ENCODE assay signal across 12 cellular contexts in genomic region chr15:82950746-82951370, GRCh38. TPM values are rescaled to one million over a fixed set of nuclear protein-coding genes. Genes with fewer than 3 reads are reported as not detected.
DNase-seq lines count a peak whose midpoint lies in the region; ATAC-seq and TF ChIP-seq lines count a peak whose summit lies in the region.
"Had no signal": no experiment of that assay in that cellular context is flagged by ENCODE, and none has a peak within 500 bp of the region (broad histone marks: within the 10 kb centered on the region; RNA-seq: fewer than 3 reads in every experiment).

No MANE protein-coding gene starts in this region.

- no peak overlapping the region for H2AFZ ChIP-seq in MM.1S (ENCODE audit: low read length)

- no peaks in the 10 kb centered on the region for H4K20me1 ChIP-seq in MM.1S (ENCODE audit: insufficient read depth, low read length)

- H3K27ac ChIP-seq in MM.1S (ENCODE audit: low read length) (peak overlapping the region; percentile 35; the same call in 1 of the 2 replicates), liver (ENCODE audit: low read depth in 1 of 2, low read length in 2 of 2) (peak overlapping the region; percentile 31 to 79)

- no peaks in the 10 kb centered on the region for H3K79me2 ChIP-seq in MM.1S (ENCODE audit: low read length)

- H3K9ac ChIP-seq in MM.1S (ENCODE audit: low read length) (no peak overlapping the region; the same call in 1 of the 2 replicates), liver (ENCODE audit: low read depth in 1 of 2, low read length in 2 of 2) (peak overlapping the region; percentile 61 to 72)

- no peaks in the 10 kb centered on the region for H3K36me3 ChIP-seq in MM.1S (replicated peaks; ENCODE audit: insufficient read depth, low read length)
- H3K36me3 ChIP-seq in liver (ENCODE audit: control insufficient read depth in 4 of 4, insufficient read depth in 3 of 4, low read depth in 1 of 4, low read length in 3 of 4), result no peaks in the 10 kb centered on the region

- H3K4me3 ChIP-seq in GM12864 (ENCODE audit: low read depth, low read length) (no peak overlapping the region), MM.1S (ENCODE audit: low read length) (peak overlapping the region; percentile 40), liver (ENCODE audit: low read depth in 1 of 3, low read length in 3 of 3) (peak overlapping the region; percentile 58 to 89 (median 81))

- ATAC-seq in GM19463 (IDR thresholded peaks at IDR 0.05; ENCODE audit: unreplicated experiment), result peak; percentile 52

- H3F3A ChIP-seq in MM.1S (ENCODE audit: insufficient read depth, low read length), result peaks cover 17% of the 10 kb centered on the region

- no peak for TF ChIP-seq CTCF in GM12864 (IDR thresholded peaks at IDR 0.05; ENCODE audit: low read depth, low read length, missing control alignments)
- no peak for TF ChIP-seq CTCF in MM.1S (IDR thresholded peaks at IDR 0.05; ENCODE audit: low read length)
- no peak for TF ChIP-seq CTCF in liver (IDR thresholded peaks at IDR 0.05; ENCODE audit: low read depth, low read length, missing input control)

- 36% methylated on average over 6 of the region's 6 CpGs for WGBS in liver

- H3K9me2 ChIP-seq in MM.1S (replicated peaks; ENCODE audit: insufficient read depth, low read length), result no peaks in the 10 kb centered on the region

- no peaks in the 10 kb centered on the region for H3K9me3 ChIP-seq in MM.1S (replicated peaks; ENCODE audit: insufficient read depth, low read length)
- H3K9me3 ChIP-seq in liver (ENCODE audit: control insufficient read depth in 4 of 4, low read length in 3 of 4), result no peaks in the 10 kb centered on the region

- peak overlapping the region; percentile 81 for H3K4me2 ChIP-seq in MM.1S (ENCODE audit: low read depth, low read length)

- DNase-seq in GM12864 (ENCODE audit: low read depth), result peak; percentile 22
- DNase-seq in MM.1S, result peak; percentile 71
- no peak for DNase-seq in NCI-H524 treated with DMSO at 0.1 percent for 48 hours (lab: John Stamatoyannopoulos, UW)
- no peak for DNase-seq in NCI-H226
- DNase-seq in NCI-H187 treated with DMSO at 0.1 percent for 48 hours (lab: John Stamatoyannopoulos, UW), result no peak
- no peak for DNase-seq in NCI-H748 treated with DMSO at 0.1 percent for 48 hours (lab: John Stamatoyannopoulos, UW)
- DNase-seq: activated naive CD4-positive, alpha-beta T cell treated with anti-CD3 and anti-CD28 coated beads, Interleukin-2, amount 50 U/mL, for 16 hours; effector memory CD4-positive, alpha-beta T cell; kidney; NCI-H774 had no signal

- no peak for TF ChIP-seq RAD21 in liver (IDR thresholded peaks at IDR 0.05)

- H3K27me3 ChIP-seq in MM.1S (replicated peaks; ENCODE audit: insufficient read depth, low read length) (peaks cover 12% of the 10 kb centered on the region), liver (ENCODE audit: control insufficient read depth in 4 of 4, insufficient read depth in 4 of 4, low read length in 3 of 4) (no peaks in the 10 kb centered on the region)

- H3K4me1 ChIP-seq in MM.1S (ENCODE audit: low read length) (peaks cover 25% of the 10 kb centered on the region), liver (ENCODE audit: control insufficient read depth in 4 of 4, insufficient read depth in 4 of 4, low read length in 3 of 4) (peaks cover 0 to 39% (median 20%) of the 10 kb centered on the region in 4 donors)

TF ChIP-seq in liver, 16 proteins besides CTCF, POLR2A, EP300 and RAD21:
- TF ChIP-seq HNF4A (conservative IDR thresholded peaks at IDR 0.05) (peak in 1 of 2 donors; percentile 5), YY1 (IDR thresholded peaks at IDR 0.05) (no peak)

RNA-seq across cellular contexts. Expression of gene HOMER2, which starts 1.7 kb away (rescaled TPM):
- total RNA-seq in liver, result 10 to 100 TPM in 1 of 2 donors, 1 to 10 TPM in 1; 4.3 to 62.0 TPM
- polyA plus RNA-seq in liver, result 10 to 100 TPM; 22.1 to 25.0 TPM

RNA-seq across cellular contexts. Expression of gene RAMAC, which starts 35.2 kb away (rescaled TPM):
- 10 to 100 TPM; 12.9 to 26.1 TPM for total RNA-seq in liver
- 10 to 100 TPM; 10.0 to 20.3 TPM for polyA plus RNA-seq in liver

Comparison
In these comparisons a context has a peak if more than half of its experiments do, and no peak if none do; other contexts are left out.
1. DNase-seq: peak in GM12864 (single experiment) and MM.1S (single experiment); none in NCI-H524 treated with DMSO at 0.1 percent for 48 hours (single experiment), NCI-H226 (single experiment), NCI-H187 treated with DMSO at 0.1 percent for 48 hours (single experiment) and NCI-H748 treated with DMSO at 0.1 percent for 48 hours (single experiment).